Comparison of ENCODE assay signal across 9 cellular contexts in the genomic region with DNA sequence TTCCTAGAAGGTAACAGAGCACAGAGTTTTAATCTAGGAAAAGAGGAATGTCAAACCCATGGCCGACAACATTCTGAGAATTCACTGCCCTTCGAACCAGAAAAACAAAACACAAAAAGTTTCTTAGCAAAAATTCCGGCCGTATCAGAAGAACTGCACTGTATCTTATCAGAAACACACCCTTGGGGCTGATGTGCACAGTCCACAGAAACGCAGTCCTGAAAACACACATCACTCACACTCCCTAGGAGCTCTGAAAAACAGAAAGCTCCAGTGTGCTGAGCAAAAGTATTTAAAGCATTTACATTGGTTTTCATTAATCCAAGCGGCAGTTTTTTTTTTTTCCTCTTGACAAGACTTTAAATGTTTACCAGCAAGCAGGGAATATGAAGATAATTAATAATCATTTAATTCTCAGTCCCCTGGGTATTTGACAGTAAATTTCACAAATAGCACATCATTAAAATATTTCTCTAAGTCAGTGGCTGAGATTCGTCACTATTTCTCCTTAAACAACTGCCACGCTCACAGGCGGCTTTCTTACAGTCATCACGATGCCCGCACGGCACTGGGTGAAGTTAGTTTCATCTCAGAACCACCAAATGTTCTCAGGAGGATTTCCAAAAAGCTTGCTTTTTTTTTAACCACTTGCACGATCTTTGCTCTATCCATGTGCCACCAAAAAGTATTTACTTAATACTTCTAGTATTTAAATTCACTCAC. TPM values are rescaled to one million over a fixed set of nuclear protein-coding genes. Genes with fewer than 3 reads are reported as not detected.
DNase-seq lines count a peak whose midpoint lies in the region; ATAC-seq, FAIRE-seq and TF ChIP-seq lines count a peak whose summit lies in the region.
"Had no signal": no experiment of that assay in that cellular context is flagged by ENCODE, and none has a peak within 500 bp of the region (broad histone marks: within the 10 kb centered on the region; RNA-seq: fewer than 3 reads in every experiment).

No MANE protein-coding gene starts in this region.

- H3K36me3 ChIP-seq in HepG2 (replicated peaks in 1 of 2; ENCODE audit: control insufficient read depth in 1 of 2, insufficient read depth in 2 of 2, low read length in 2 of 2) (0 out of 5 replicates have a peak, but pooled peaks cover 0 to 2% of the 10 kb centered on the region in 2 experiments), right lobe of liver (no peaks in the 10 kb centered on the region), mesenchymal stem cell (ENCODE audit: control insufficient read depth in 1 of 2, insufficient read depth in 2 of 2, low read depth in 1 of 2, low read length in 2 of 2) (peaks cover 0 to 4% of the 10 kb centered on the region in 2 experiments), transverse colon (no peaks in the 10 kb centered on the region), GM23338 (ENCODE audit: insufficient read depth) (no peaks in the 10 kb centered on the region)

- no peaks in the 10 kb centered on the region for H3F3A ChIP-seq in GM23338 (replicated peaks; ENCODE audit: low read depth)

- H3K9me2 ChIP-seq in GM23338 (ENCODE audit: insufficient read depth): no peaks in the 10 kb centered on the region

- no peak for TF ChIP-seq RAD21 in HepG2 (CRISPR knock-in tag; IDR thresholded peaks at IDR 0.05)

- intact Hi-C loops in HepG2 (cut with micrococcal nuclease; ENCODE audit: unreplicated experiment) (no loop called here), right lobe of liver (cut with DNase I) (no loop called here), transverse colon (cut with DNase I; ENCODE audit: low total_unique reads) (no loop called here)

- no peaks in the 10 kb centered on the region for H3K79me1 ChIP-seq in mesenchymal stem cell (replicated peaks; ENCODE audit: low read length, poor library complexity, severe bottlenecking)

- peaks cover 5% of the 10 kb centered on the region for H3K36me3 Mint-ChIP-seq in type B pancreatic cell
- H3K36me3 Mint-ChIP-seq in GM23338 (ENCODE audit: low read depth): no peaks in the 10 kb centered on the region

- H3K27me3 Mint-ChIP-seq in type B pancreatic cell: no peaks in the 10 kb centered on the region
- peaks cover 12% of the 10 kb centered on the region for H3K27me3 Mint-ChIP-seq in GM23338 (ENCODE audit: insufficient read depth, low read depth, poor library complexity)

- no peaks in the 10 kb centered on the region for H3K9me3 Mint-ChIP-seq in type B pancreatic cell
- no peaks in the 10 kb centered on the region for H3K9me3 Mint-ChIP-seq in GM23338

- no peak overlapping the region for H4K91ac ChIP-seq in mesenchymal stem cell (ENCODE audit: low read length)

- FAIRE-seq in HepG2 (lab: Jason Lieb, UNC): peak; percentile 76

- H3K4me3 Mint-ChIP-seq in type B pancreatic cell: peak overlapping the region; percentile 52
- H3K4me3 Mint-ChIP-seq in GM23338: no peak overlapping the region

- H4K8ac ChIP-seq in mesenchymal stem cell (ENCODE audit: low read length): no peak overlapping the region

- CTCF ChIA-PET in HepG2 (lab: Yijun Ruan, JAX; ENCODE audit: low intra/inter-chr PET ratio, low total read pairs): no interaction called here

- BruUV-seq in HepG2 (replicated peaks; lab: Mats Ljungman, UMichigan): no TSS peak

- no peak overlapping the region for H3K9ac ChIP-seq in HepG2 (ENCODE audit: insufficient read depth, low read depth, low read length)
- peak overlapping the region; percentile 63 for H3K9ac ChIP-seq in mesenchymal stem cell (ENCODE audit: low read length)

- TF ChIP-seq EP300 in HepG2 (IDR thresholded peaks at IDR 0.05; ENCODE audit: low read depth in 2 of 2, low read length in 2 of 2) (no peak), HepG2 (CRISPR knock-in tag; IDR thresholded peaks at IDR 0.05; ENCODE audit: borderline replicate concordance) (no peak), transverse colon (IDR thresholded peaks at IDR 0.05; ENCODE audit: low read depth) (no peak)

- H3K4me3 ChIP-seq in HepG2 (replicated peaks in 1 of 3; ENCODE audit: insufficient read depth in 1 of 3, low read depth in 2 of 3, low read length in 3 of 3) (no peak overlapping the region), right lobe of liver (no peak overlapping the region), mesenchymal stem cell (ENCODE audit: insufficient read depth in 1 of 2, low read depth in 1 of 2, low read length in 2 of 2) (peak overlapping the region in 1 of 2 experiments; percentile 0), transverse colon (no peak overlapping the region), GM23338 (no peak overlapping the region)

- peaks cover 50% of the 10 kb centered on the region for H3K4me1 Mint-ChIP-seq in type B pancreatic cell (ENCODE audit: unreplicated experiment)
- H3K4me1 Mint-ChIP-seq in GM23338: peaks cover 8% of the 10 kb centered on the region

- WGBS in HepG2 (ENCODE audit: low lambda C conversion rate): 81% methylated on average over 13 of the region's 13 CpGs
- WGBS in right lobe of liver (ENCODE audit: insufficient coverage, low coverage, low lambda C conversion rate, missing lambda C conversion rate): 61% methylated on average over 13 of the region's 13 CpGs
- WGBS in mesenchymal stem cell: 88% methylated on average over 13 of the region's 13 CpGs
- WGBS in transverse colon (ENCODE audit: low coverage in 1 of 2), 2 donors: 56 to 65% methylated on average over 12 to 13 of the region's 13 CpGs

- TF ChIP-seq POLR2A in HepG2 (IDR thresholded peaks at IDR 0.05; ENCODE audit: insufficient read depth in 1 of 2, low read depth in 2 of 2, low read length in 2 of 2) (no peak), right lobe of liver (IDR thresholded peaks at IDR 0.05) (no peak), transverse colon (IDR thresholded peaks at IDR 0.05) (no peak)

- no peak overlapping the region for H3K4ac ChIP-seq in mesenchymal stem cell (ENCODE audit: low read depth in 1 of 2, low read length in 2 of 2)

- ATAC-seq in HepG2 (peak; percentile 32; the same call in 1 of the 3 replicates), right lobe of liver (no peak), GM23338 (no peak)
- ATAC-seq: foreskin keratinocyte had no signal

- no peak overlapping the region for H2AK5ac ChIP-seq in mesenchymal stem cell (ENCODE audit: low read length, severe bottlenecking)

- DNase-seq in HepG2 (ENCODE audit: low spot score) (no peak), right lobe of liver (no peak), mesenchymal stem cell (no peak), type B pancreatic cell (ENCODE audit: extremely low spot score, unreplicated experiment) (no peak), NCI-H2029 treated with DMSO at 0.1 percent for 48 hours (lab: John Stamatoyannopoulos, UW) (no peak), transverse colon (no peak), GM23338 (ENCODE audit: low spot score) (no peak)
- peak; percentile 20 for DNase-seq in activated effector memory CD4-positive, alpha-beta T cell treated with Interleukin-2 at 50 U/mL for 16 hours
- DNase-seq: foreskin keratinocyte had no signal

- in situ Hi-C loops in HepG2 (cut with HindIII; ENCODE audit: extremely low pct_ligation_motif_present, low pct_unique_long_range_greater_than_20kb): no loop called here
- in situ Hi-C loops in transverse colon (cut with MboI; ENCODE audit: low pct_ligation_motif_present in 1 of 4, low pct_unique_long_range_greater_than_20kb in 1 of 4, low sequenced_read_pairs in 3 of 4): no loop called here

- POLR2A ChIA-PET in HepG2 (lab: Yijun Ruan, JAX): no interaction called here

- H3K79me2 ChIP-seq in HepG2 (ENCODE audit: insufficient read depth, low read length) (no peaks in the 10 kb centered on the region), GM23338 (replicated peaks; ENCODE audit: insufficient read depth) (no peaks in the 10 kb centered on the region)

- H4K20me1 ChIP-seq in HepG2 (ENCODE audit: insufficient read depth, low read length): no peaks in the 10 kb centered on the region
- H4K20me1 ChIP-seq in GM23338 (replicated peaks; ENCODE audit: insufficient read depth): no peaks in the 10 kb centered on the region

- H2BK120ac ChIP-seq in mesenchymal stem cell (ENCODE audit: low read depth, low read length): no peak overlapping the region

- no peaks in the 10 kb centered on the region for H3K9me3 ChIP-seq in HepG2 (ENCODE audit: low read length)
- H3K9me3 ChIP-seq in right lobe of liver: no peaks in the 10 kb centered on the region
- H3K9me3 ChIP-seq in mesenchymal stem cell (ENCODE audit: control insufficient read depth, low read length): no peaks in the 10 kb centered on the region
- H3K9me3 ChIP-seq in transverse colon: no peaks in the 10 kb centered on the region

- H3K18ac ChIP-seq in mesenchymal stem cell (ENCODE audit: low read depth in 1 of 2, low read length in 2 of 2): no peak overlapping the region

- no peak overlapping the region for H2BK15ac ChIP-seq in mesenchymal stem cell (ENCODE audit: low read depth, poor library complexity, severe bottlenecking)

- no peak overlapping the region for H2AFZ ChIP-seq in HepG2 (ENCODE audit: low read length)
- no peak overlapping the region for H2AFZ ChIP-seq in mesenchymal stem cell (ENCODE audit: low read depth, low read length)
- no peak overlapping the region for H2AFZ ChIP-seq in GM23338

- TF ChIP-seq CTCF in HepG2 (CRISPR knock-in tag; IDR thresholded peaks at IDR 0.05): no peak
- no peak for TF ChIP-seq CTCF in right lobe of liver (IDR thresholded peaks at IDR 0.05)
- no peak for TF ChIP-seq CTCF in type B pancreatic cell (conservative IDR thresholded peaks at IDR 0.05)
- no peak for TF ChIP-seq CTCF in transverse colon (IDR thresholded peaks at IDR 0.05)
- TF ChIP-seq CTCF in GM23338 (conservative IDR thresholded peaks at IDR 0.05; ENCODE audit: low read depth in 2 of 2): no peak

- H3K14ac ChIP-seq in mesenchymal stem cell (ENCODE audit: low read length in 2 of 2): no peak overlapping the region

- H2BK5ac ChIP-seq in mesenchymal stem cell (ENCODE audit: low read depth, low read length, poor library complexity, severe bottlenecking): no peak overlapping the region

- H3K4me2 ChIP-seq in HepG2 (ENCODE audit: low read depth, low read length) (no peak overlapping the region), mesenchymal stem cell (ENCODE audit: low read length, poor library complexity, severe bottlenecking) (no peak overlapping the region), GM23338 (no peak overlapping the region)

- H3K27me3 ChIP-seq in HepG2 (ENCODE audit: control insufficient read depth in 1 of 2, insufficient read depth in 2 of 2, low read length in 2 of 2): no peaks in the 10 kb centered on the region
- H3K27me3 ChIP-seq in right lobe of liver: no peaks in the 10 kb centered on the region
- H3K27me3 ChIP-seq in mesenchymal stem cell (ENCODE audit: control insufficient read depth in 1 of 2, insufficient read depth in 1 of 2, low read length in 2 of 2): no peaks in the 10 kb centered on the region
- H3K27me3 ChIP-seq in transverse colon: no peaks in the 10 kb centered on the region
- no peaks in the 10 kb centered on the region for H3K27me3 ChIP-seq in GM23338 (ENCODE audit: insufficient read depth)
- H3K27me3 ChIP-seq: foreskin keratinocyte had no signal

- H2BK12ac ChIP-seq in mesenchymal stem cell (ENCODE audit: low read length in 2 of 2): no peak overlapping the region

- H3K23ac ChIP-seq in mesenchymal stem cell (ENCODE audit: low read length in 2 of 2): no peak overlapping the region

- H3K27ac Mint-ChIP-seq in type B pancreatic cell (peak overlapping the region; percentile 77), GM23338 (no peak overlapping the region)

- peaks cover 15% of the 10 kb centered on the region for H3K4me1 ChIP-seq in HepG2 (ENCODE audit: insufficient read depth, low read length)
- H3K4me1 ChIP-seq in right lobe of liver: no peaks in the 10 kb centered on the region
- peaks cover 23% of the 10 kb centered on the region for H3K4me1 ChIP-seq in mesenchymal stem cell (ENCODE audit: control insufficient read depth, insufficient read depth, low read depth, low read length)
- H3K4me1 ChIP-seq in transverse colon: peaks cover 0 to 18% (median 0%) of the 10 kb centered on the region in 4 donors
- no peaks in the 10 kb centered on the region for H3K4me1 ChIP-seq in GM23338 (ENCODE audit: insufficient read depth)

- H3K27ac ChIP-seq in HepG2 (ENCODE audit: extremely low read length, insufficient read depth, low read length) (no peak overlapping the region), right lobe of liver (no peak overlapping the region), mesenchymal stem cell (ENCODE audit: low read length, poor library complexity, severe bottlenecking) (no peak overlapping the region), transverse colon (no peak overlapping the region), GM23338 (ENCODE audit: low read depth) (no peak overlapping the region; the same call in 1 of the 2 replicates)
- H3K27ac ChIP-seq: foreskin keratinocyte had no signal

RNA-seq across cellular contexts. Expression of a gene that starts 13.3 kb away (rescaled TPM):
- total RNA-seq in HepG2 (2016; rRNA removed; fragmentation: Illumina TruSeq; extraction: Trizol) (3.3 and 8.0 TPM in 2 replicates), right lobe of liver (1 to 10 TPM; 3.9 to 7.1 (median 4.7) TPM), type B pancreatic cell (ENCODE audit: low replicate concordance) (4.8 and 9.5 TPM in 2 replicates), transverse colon (10 to 100 TPM in 3 of 4 donors, 1 to 10 TPM in 1; 5.3 to 22.5 (median 11.5) TPM)
- total RNA-seq in HepG2 (2016; cell fraction: cytosol; rRNA removed; fragmentation: Illumina TruSeq; extraction: Trizol; ENCODE audit: low read depth): 4.1 and 4.9 TPM in 2 replicates
- total RNA-seq in HepG2 (2016; cell fraction: insoluble cytoplasmic fraction; rRNA removed; fragmentation: Illumina TruSeq; extraction: Trizol): 2.6 and 7.7 TPM in 2 replicates
- 4.2 TPM in 2 replicates for total RNA-seq in HepG2 (2016; cell fraction: membrane; rRNA removed; fragmentation: Illumina TruSeq; extraction: Trizol)
- 8.5 and 9.9 TPM in 2 replicates for total RNA-seq in HepG2 (2016; cell fraction: nucleus; rRNA removed; fragmentation: Illumina TruSeq; extraction: Trizol)
- polyA plus RNA-seq in HepG2 (2011; rRNA removed) (1.9 TPM in 2 replicates), GM23338 (2016; fragmentation: Nextera tagmentation; extraction: Ambion mirVana) (0.31 and 0.52 TPM in 2 replicates)
- polyA plus RNA-seq in HepG2 (2011; cell fraction: cytosol; rRNA removed): 0.85 and 1.7 TPM in 2 replicates
- polyA plus RNA-seq in HepG2 (2011; cell fraction: nucleus; rRNA removed): 6.8 and 7.7 TPM in 2 replicates
- polyA plus RNA-seq in HepG2 (2012): 5.7 and 6.1 TPM in 2 replicates
- polyA plus RNA-seq in HepG2 (2016; cell fraction: cytosol; fragmentation: Illumina TruSeq; extraction: Trizol; ENCODE audit: low read depth): 0.31 and 0.43 TPM in 2 replicates
- polyA plus RNA-seq in HepG2 (2016; cell fraction: insoluble cytoplasmic fraction; fragmentation: Illumina TruSeq; extraction: Trizol; ENCODE audit: low read depth): 7.2 and 8.9 TPM in 2 replicates
- 1.2 and 1.4 TPM in 2 replicates for polyA plus RNA-seq in HepG2 (2016; cell fraction: membrane; fragmentation: Illumina TruSeq; extraction: Trizol; ENCODE audit: low read depth)
- polyA plus RNA-seq in HepG2 (2016; cell fraction: nucleus; fragmentation: Illumina TruSeq; extraction: Trizol; ENCODE audit: insufficient read depth, low read depth): 11.5 and 12.3 TPM in 2 replicates
- 3.3 TPM in 1 of 2 replicates, not detected in the other for polyA minus RNA-seq in HepG2 (2011; rRNA and poly(A)+ RNA removed; ENCODE audit: low replicate concordance)
- polyA minus RNA-seq in HepG2 (2011; cell fraction: cytosol; rRNA and poly(A)+ RNA removed): 4.3 and 5.8 TPM in 2 replicates
- 7.7 and 8.2 TPM in 2 replicates for polyA minus RNA-seq in HepG2 (2011; cell fraction: nucleus; rRNA and poly(A)+ RNA removed)
- polyA plus RNA-seq in mesenchymal stem cell (2013, experiment 1 of 2): 3.8 TPM
- 3.6 TPM for polyA plus RNA-seq in mesenchymal stem cell (2013, experiment 2 of 2)
- 0.39 and 0.59 TPM in 2 replicates for total RNA-seq in GM23338 (2014; rRNA removed; shearing (Covaris generic))
